In genomic region chr9:91882628-91883027, GRCh38 we compare ENCODE assay signal across 1 cellular context.
TF ChIP-seq lines count a peak whose summit lies in the region.

No MANE protein-coding gene starts in this region.

TF ChIP-seq in K562, 482 proteins besides CTCF, POLR2A, EP300 and RAD21 (continued from another document):
- TF ChIP-seq ZNF253 (CRISPR knock-in tag; conservative IDR thresholded peaks at IDR 0.05): no peak
